In genomic region chr1:194624833-194625232, GRCh38 we compare ENCODE assay signal across 26 cellular contexts.
DNase-seq lines count a peak whose midpoint lies in the region; ATAC-seq and TF ChIP-seq lines count a peak whose summit lies in the region.
"Had no signal": no experiment of that assay in that cellular context is flagged by ENCODE, and none has a peak within 500 bp of the region (broad histone marks: within the 10 kb centered on the region; RNA-seq: fewer than 3 reads in every experiment).

No MANE protein-coding gene starts in this region.

- H3K4me1 Mint-ChIP-seq in WTC11: no peaks in the 10 kb centered on the region
- H3K4me1 Mint-ChIP-seq in endodermal cell: no peaks in the 10 kb centered on the region
- no peaks in the 10 kb centered on the region for H3K4me1 Mint-ChIP-seq in MCF 10A (ENCODE audit: insufficient read depth, unreplicated experiment)
- H3K4me1 Mint-ChIP-seq: CD14-positive monocyte; CD4-positive, alpha-beta memory T cell; CD4-positive, CD25-positive, alpha-beta regulatory T cell; CD8-positive, alpha-beta memory T cell had no signal

- H3K27me3 ChIP-seq in endodermal cell (ENCODE audit: control insufficient read depth, insufficient read depth, low read length, poor library complexity, severe bottlenecking) (no peaks in the 10 kb centered on the region), neuronal stem cell (ENCODE audit: control insufficient read depth in 3 of 3, insufficient read depth in 3 of 3, low read depth in 1 of 3, low read length in 3 of 3) (no peaks in the 10 kb centered on the region), gastrocnemius medialis (no peaks in the 10 kb centered on the region)
- H3K27me3 ChIP-seq: BE2C, BLaER1 had no signal

- H3K4me2 ChIP-seq in neuronal stem cell (ENCODE audit: insufficient read depth, low read length, poor library complexity, severe bottlenecking): no peak overlapping the region
- H3K4me2 ChIP-seq: BLaER1 had no signal

- POLR2A ChIA-PET in WTC11 (lab: Charles Lee): no interaction called here
- POLR2A ChIA-PET in MCF 10A (lab: Yijun Ruan, JAX): no interaction called here

- no TSS peak for BruUV-seq in MCF 10A (replicated peaks; lab: Mats Ljungman, UMichigan)

- H3K9me3 Mint-ChIP-seq in WTC11 (peaks cover 28% of the 10 kb centered on the region), endodermal cell (no peaks in the 10 kb centered on the region), MCF 10A (ENCODE audit: unreplicated experiment) (no peaks in the 10 kb centered on the region)
- H3K9me3 Mint-ChIP-seq: CD8-positive, alpha-beta memory T cell had no signal

- no peak overlapping the region for H2AK5ac ChIP-seq in neuronal stem cell (ENCODE audit: low read depth, low read length)

- H3K14ac ChIP-seq in neuronal stem cell (ENCODE audit: low read length): no peak overlapping the region

- no peak overlapping the region for H4K91ac ChIP-seq in neuronal stem cell (ENCODE audit: low read depth, low read length, poor library complexity)

- no peak overlapping the region for H4K8ac ChIP-seq in neuronal stem cell (ENCODE audit: low read depth, low read length)

- no peak overlapping the region for H3K4me3 Mint-ChIP-seq in WTC11
- no peak overlapping the region for H3K4me3 Mint-ChIP-seq in endodermal cell
- H3K4me3 Mint-ChIP-seq in MCF 10A (ENCODE audit: unreplicated experiment): no peak overlapping the region
- H3K4me3 Mint-ChIP-seq: CD14-positive monocyte; CD4-positive, alpha-beta memory T cell; CD4-positive, CD25-positive, alpha-beta regulatory T cell; CD8-positive, alpha-beta memory T cell had no signal

- no peaks in the 10 kb centered on the region for H3K9me3 ChIP-seq in endodermal cell (ENCODE audit: control insufficient read depth, low read length)
- H3K9me3 ChIP-seq in neuronal stem cell (replicated peaks in 1 of 2; ENCODE audit: control insufficient read depth in 2 of 2, insufficient read depth in 1 of 2, low read depth in 1 of 2, low read length in 2 of 2): peaks cover 0 to 3% of the 10 kb centered on the region in 2 donors
- H3K9me3 ChIP-seq in gastrocnemius medialis: no peaks in the 10 kb centered on the region
- H3K9me3 ChIP-seq: BE2C had no signal

- H3K4ac ChIP-seq in neuronal stem cell (ENCODE audit: low read length): no peak overlapping the region

- TF ChIP-seq POLR2A in gastrocnemius medialis (IDR thresholded peaks at IDR 0.05): no peak

- no peak overlapping the region for H2BK5ac ChIP-seq in neuronal stem cell (ENCODE audit: low read length)

- DNase-seq in WTC11 (ENCODE audit: low spot score) (no peak), endodermal cell (peak; percentile 47), islet precursor cell (peak; percentile 59), neuronal stem cell (ENCODE audit: low spot score) (no peak), activated gamma-delta T cell (lab: John Stamatoyannopoulos, UW) (no peak), gastrocnemius medialis (no peak), MCF 10A (ENCODE audit: unreplicated experiment) (no peak)
- no peak for DNase-seq in activated naive CD4-positive, alpha-beta T cell (lab: John Stamatoyannopoulos, UW)
- DNase-seq: 8988T; ACHN; BE2C; C1 segment of cervical spinal cord; CD4-positive, alpha-beta memory T cell; CD4-positive, CD25-positive, alpha-beta regulatory T cell; CD8-positive, alpha-beta memory T cell; COR-L47; DMS 273 treated with DMSO at 0.1 percent for 48 hours; DMS153; DMS53; DMS79; DND-41; EL; GDM1 had no signal

- H3K4me3 ChIP-seq in endodermal cell (ENCODE audit: low read length): no peak overlapping the region
- H3K4me3 ChIP-seq in neuronal stem cell (ENCODE audit: low read length in 2 of 2): peak overlapping the region in 1 of 2 donors; percentile 54
- no peak overlapping the region for H3K4me3 ChIP-seq in gastrocnemius medialis
- H3K4me3 ChIP-seq: BLaER1, GM12878 had no signal

- in situ Hi-C loops in gastrocnemius medialis (cut with MboI; ENCODE audit: low sequenced_read_pairs in 4 of 4): no loop called here

- no peak for TF ChIP-seq CTCF in WTC11 (IDR thresholded peaks at IDR 0.05)
- TF ChIP-seq CTCF in endodermal cell (conservative IDR thresholded peaks at IDR 0.05): no peak
- no peak for TF ChIP-seq CTCF in gastrocnemius medialis (IDR thresholded peaks at IDR 0.05 in 4 of 5, conservative IDR thresholded peaks at IDR 0.05 in 1 of 5)
- TF ChIP-seq CTCF in MCF 10A (IDR thresholded peaks at IDR 0.05; ENCODE audit: unreplicated experiment): no peak

- H3K79me1 ChIP-seq in neuronal stem cell (ENCODE audit: low read depth, low read length): no peaks in the 10 kb centered on the region

- no peak for ATAC-seq in WTC11
- no peak for ATAC-seq in gastrocnemius medialis
- ATAC-seq: GM12878 had no signal

- H2BK12ac ChIP-seq in neuronal stem cell (ENCODE audit: low read length): no peak overlapping the region

- no peak overlapping the region for H3K23ac ChIP-seq in neuronal stem cell (ENCODE audit: low read depth, low read length, poor library complexity)

- H2BK15ac ChIP-seq in neuronal stem cell (ENCODE audit: low read length): no peak overlapping the region

- no peak overlapping the region for H2BK120ac ChIP-seq in neuronal stem cell (ENCODE audit: low read depth, low read length)

- peak overlapping the region; percentile 3 for H2AFZ ChIP-seq in neuronal stem cell (ENCODE audit: low read length)

- H3K9ac ChIP-seq in endodermal cell (ENCODE audit: extremely low read depth, low read length, poor library complexity, severe bottlenecking): no peak overlapping the region
- no peak overlapping the region for H3K9ac ChIP-seq in neuronal stem cell (ENCODE audit: low read depth, low read length, poor library complexity)
- H3K9ac ChIP-seq: BLaER1 had no signal

- H3K36me3 Mint-ChIP-seq in WTC11 (peaks cover 3% of the 10 kb centered on the region; the same call in 1 of the 2 replicates), endodermal cell (ENCODE audit: low read depth) (no peaks in the 10 kb centered on the region), MCF 10A (ENCODE audit: insufficient read depth, unreplicated experiment) (no peaks in the 10 kb centered on the region)
- H3K36me3 Mint-ChIP-seq: CD14-positive monocyte; CD4-positive, alpha-beta memory T cell; CD4-positive, CD25-positive, alpha-beta regulatory T cell; CD8-positive, alpha-beta memory T cell had no signal

- intact Hi-C loops in gastrocnemius medialis (cut with DNase I; ENCODE audit: low total_unique reads): no loop called here
- intact Hi-C loops in MCF 10A (cut with micrococcal nuclease): no loop called here

- WGBS in endodermal cell (ENCODE audit: insufficient coverage in 1 of 2, insufficient read length in 1 of 2), 2 experiments: 91 to 100% methylated on average over 1 to 4 of the region's 4 CpGs
- no CpG with 5 or more reads among the region's 4 CpGs for WGBS in neuronal stem cell (ENCODE audit: extremely low coverage in 2 of 2, insufficient read length in 2 of 2, insufficient replicate concordance in 1 of 2), 2 donors

- H3K27ac Mint-ChIP-seq in WTC11: no peak overlapping the region
- H3K27ac Mint-ChIP-seq in endodermal cell: no peak overlapping the region
- no peak overlapping the region for H3K27ac Mint-ChIP-seq in MCF 10A (ENCODE audit: low read depth, unreplicated experiment)
- H3K27ac Mint-ChIP-seq: CD4-positive, alpha-beta memory T cell; CD4-positive, CD25-positive, alpha-beta regulatory T cell; CD8-positive, alpha-beta memory T cell had no signal

- H3K36me3 ChIP-seq in endodermal cell (ENCODE audit: control insufficient read depth, insufficient read depth, low read length) (no peaks in the 10 kb centered on the region), neuronal stem cell (replicated peaks in 1 of 2; ENCODE audit: control insufficient read depth in 2 of 2, insufficient read depth in 2 of 2, low read length in 2 of 2) (no peaks in the 10 kb centered on the region), gastrocnemius medialis (no peaks in the 10 kb centered on the region)
- H3K36me3 ChIP-seq: BE2C, BLaER1 had no signal

- H3K27me3 Mint-ChIP-seq in WTC11 (ENCODE audit: low read depth) (no peaks in the 10 kb centered on the region), endodermal cell (ENCODE audit: insufficient read depth) (no peaks in the 10 kb centered on the region), MCF 10A (ENCODE audit: insufficient read depth, unreplicated experiment) (no peaks in the 10 kb centered on the region)
- H3K27me3 Mint-ChIP-seq: CD4-positive, alpha-beta memory T cell; CD4-positive, CD25-positive, alpha-beta regulatory T cell; CD8-positive, alpha-beta memory T cell had no signal

- no peak overlapping the region for H3K18ac ChIP-seq in neuronal stem cell (ENCODE audit: low read length)

- no peak overlapping the region for H3K27ac ChIP-seq in endodermal cell (ENCODE audit: low read depth, low read length)
- H3K27ac ChIP-seq in neuronal stem cell (replicated peaks; ENCODE audit: low read length): no peak overlapping the region
- no peak overlapping the region for H3K27ac ChIP-seq in gastrocnemius medialis
- H3K27ac ChIP-seq: BLaER1 had no signal

- H3K4me1 ChIP-seq in endodermal cell (ENCODE audit: control insufficient read depth, insufficient read depth, low read length): no peaks in the 10 kb centered on the region
- H3K4me1 ChIP-seq in neuronal stem cell (ENCODE audit: control insufficient read depth in 2 of 2, insufficient read depth in 1 of 2, low read depth in 1 of 2, low read length in 2 of 2): no peaks in the 10 kb centered on the region
- H3K4me1 ChIP-seq in gastrocnemius medialis: no peaks in the 10 kb centered on the region
- H3K4me1 ChIP-seq: BE2C had no signal

- CTCF ChIA-PET in WTC11 (lab: Charles Lee) (no interaction called here), MCF 10A (lab: Yijun Ruan, JAX) (no interaction called here)

TF ChIP-seq in WTC11, 78 proteins besides CTCF, POLR2A, EP300 and RAD21:
- TF ChIP-seq ZNF423 (CRISPR knock-in tag; IDR thresholded peaks at IDR 0.05) (peak; percentile 59; the same call in 1 of the 2 replicates), ZNF671 (CRISPR knock-in tag; IDR thresholded peaks at IDR 0.05) (no peak), NR3C1 (CRISPR knock-in tag; conservative IDR thresholded peaks at IDR 0.05; ENCODE audit: low read depth) (no peak), MLX (CRISPR knock-in tag; IDR thresholded peaks at IDR 0.05) (no peak), E2F5 (CRISPR knock-in tag; IDR thresholded peaks at IDR 0.05) (no peak), ETV6 (CRISPR knock-in tag; IDR thresholded peaks at IDR 0.05) (no peak)

Comparison
In these comparisons a context has a peak if more than half of its experiments do, and no peak if none do; other contexts are left out.
1. DNase-seq: peak in endodermal cell (single experiment) and islet precursor cell (single experiment); none in WTC11 (single experiment), neuronal stem cell (single experiment), activated gamma-delta T cell (single experiment), gastrocnemius medialis (0 of 2), activated naive CD4-positive, alpha-beta T cell (0 of 4) and MCF 10A (single experiment).